ENCODE assay signal across 12 cellular contexts in genomic region chr11:116473236-116473769, GRCh38.
"Had no signal": no experiment of that assay in that cellular context is flagged by ENCODE, and none has a peak within 500 bp of the region (broad histone marks: within the 10 kb centered on the region; RNA-seq: fewer than 3 reads in every experiment).

No MANE protein-coding gene starts in this region.

- H3K4me1 ChIP-seq: upper lobe of right lung had no signal

- H3K9me3 ChIP-seq: upper lobe of right lung had no signal

- H3K27me3 ChIP-seq: brain microvascular endothelial cell, upper lobe of right lung had no signal

- H3K27ac ChIP-seq: brain microvascular endothelial cell, upper lobe of right lung had no signal

- DNase-seq: activated CD4-positive, alpha-beta memory T cell treated with anti-CD3 and anti-CD28 coated beads for 36 hours; activated CD4-positive, alpha-beta T cell treated with anti-CD3 and anti-CD28 coated beads for 1 hour; activated effector memory CD4-positive, alpha-beta T cell treated with anti-CD3 and anti-CD28 coated beads, Interleukin-2, amount 50 U/mL, for 16 hours; activated T-cell treated with anti-CD3 and anti-CD28 coated beads, Interleukin-2, amount 50 U/mL, for 4 hours; amniotic stem cell; brain microvascular endothelial cell; glutamatergic neuron; posterior cingulate gyrus; right cardiac atrium; stimulated activated CD4-positive, alpha-beta T cell treated with anti-CD3 and anti-CD28 coated beads, Interleukin-12 subunit alpha, Interleukin-12 subunit beta, amount 100 ng/mL, for 4 hours; stimulated activated naive CD4-positive, alpha-beta T cell; upper lobe of right lung had no signal

- H3K36me3 ChIP-seq: brain microvascular endothelial cell, upper lobe of right lung had no signal

- H3K4me3 ChIP-seq: upper lobe of right lung had no signal
